17 cellular contexts compared by ENCODE assay signal in the genomic region with DNA sequence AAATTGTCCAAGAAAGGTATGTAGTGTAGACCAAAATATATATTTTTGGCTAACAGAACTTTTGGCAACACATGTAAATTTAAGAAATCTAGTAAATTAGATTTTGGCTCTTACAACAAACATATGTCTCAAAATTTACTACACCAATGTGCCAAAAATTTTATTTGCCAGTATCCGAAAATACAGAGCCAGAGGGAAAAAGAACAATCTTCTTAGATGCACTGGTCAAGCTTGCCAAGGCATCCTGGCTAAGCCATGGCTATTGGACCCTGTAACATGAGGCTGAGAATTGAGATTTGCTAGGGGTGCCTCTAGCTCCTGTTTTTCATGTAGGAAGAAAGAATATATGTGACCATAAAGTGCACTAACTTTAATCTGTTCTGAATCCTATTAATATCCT.
DNase-seq lines count a peak whose midpoint lies in the region; ATAC-seq and TF ChIP-seq lines count a peak whose summit lies in the region.
"Had no signal": no experiment of that assay in that cellular context is flagged by ENCODE, and none has a peak within 500 bp of the region (broad histone marks: within the 10 kb centered on the region; RNA-seq: fewer than 3 reads in every experiment).

No MANE protein-coding gene starts in this region.

- H3K27me3 ChIP-seq in tibial artery = no peaks in the 10 kb centered on the region
- H3K27me3 ChIP-seq: BLaER1 treated with 17β-estradiol and CSF1 and Interleukin-3, amounts not matched to agents 10 nM and 100 nM had no signal

- H3K4me3 ChIP-seq in tibial artery = no peak overlapping the region
- H3K4me3 ChIP-seq: A549; BLaER1 treated with 17β-estradiol and CSF1 and Interleukin-3, amounts not matched to agents 10 nM and 100 nM; GM12878 had no signal

- no peaks in the 10 kb centered on the region for H3K4me1 ChIP-seq in tibial artery
- H3K4me1 ChIP-seq: A549; BLaER1 treated with 17β-estradiol and CSF1 and Interleukin-3, amounts not matched to agents 10 nM and 100 nM; Caco-2 had no signal

- H3K27ac ChIP-seq in tibial artery = no peak overlapping the region
- H3K27ac ChIP-seq: 22Rv1; A549; BLaER1 treated with 17β-estradiol and CSF1 and Interleukin-3, amounts not matched to agents 10 nM and 100 nM; C4-2B had no signal

- intact Hi-C loops in tibial artery (cut with DNase I; ENCODE audit: low total_unique reads) = no loop called here

- TF ChIP-seq CTCF in tibial artery (IDR thresholded peaks at IDR 0.05) = no peak

- in situ Hi-C loops in G401 (cut with HindIII; ENCODE audit: low sequenced_read_pairs) = no loop called here

- DNase-seq in G401 (ENCODE audit: low spot score) = peak; percentile 68
- peak; percentile 94 for DNase-seq in NCI-H446 treated with DMSO at 0.1 percent for 48 hours (lab: John Stamatoyannopoulos, UW)
- peak; percentile 12 for DNase-seq in cerebellum (ENCODE audit: low spot score)
- DNase-seq in tibial artery = no peak
- DNase-seq: AML-193; Caco-2; Calu3; CD4-positive, alpha-beta T cell; DMS79 treated with DMSO at 0.1 percent for 48 hours; GDM1 had no signal

- peaks cover 0 to 6% (median 0%) of the 10 kb centered on the region in 3 donors for H3K9me3 ChIP-seq in tibial artery
- H3K9me3 ChIP-seq: A549; BLaER1 treated with 17β-estradiol and CSF1 and Interleukin-3, amounts not matched to agents 10 nM and 100 nM; Caco-2 had no signal

- H3K36me3 ChIP-seq in tibial artery = no peaks in the 10 kb centered on the region
- H3K36me3 ChIP-seq: BLaER1 treated with 17β-estradiol and CSF1 and Interleukin-3, amounts not matched to agents 10 nM and 100 nM had no signal

- no peak for ATAC-seq in GM18511 (IDR thresholded peaks at IDR 0.05; ENCODE audit: unreplicated experiment)
- ATAC-seq: A549; CD8-positive, alpha-beta T cell; GM12878 had no signal

Comparison
In these comparisons a context has a peak if more than half of its experiments do, and no peak if none do; other contexts are left out.
1. DNase-seq: peak in G401 (single experiment), NCI-H446 treated with DMSO at 0.1 percent for 48 hours (single experiment) and cerebellum (single experiment); none in tibial artery (0 of 2).